25 cellular contexts compared by ENCODE assay signal in the genomic region with DNA sequence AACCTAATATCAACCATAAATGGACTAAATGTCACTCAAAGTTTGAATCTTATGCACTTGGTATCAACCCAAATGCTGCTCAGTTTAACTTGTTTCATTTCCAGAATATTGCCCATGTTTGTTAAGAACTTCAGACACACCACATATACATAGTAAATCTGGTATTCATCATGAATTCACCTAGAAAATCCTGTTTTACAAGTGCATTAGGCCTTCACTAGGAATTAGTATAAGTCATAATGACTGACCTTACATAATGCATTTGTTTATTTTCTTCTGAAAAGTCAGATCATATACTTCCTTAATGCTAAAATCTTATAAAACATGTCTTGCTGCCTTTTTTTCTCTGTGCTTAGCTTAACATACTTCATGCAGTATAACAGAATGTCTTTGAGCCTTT.
"Had no signal": no experiment of that assay in that cellular context is flagged by ENCODE, and none has a peak within 500 bp of the region (broad histone marks: within the 10 kb centered on the region; RNA-seq: fewer than 3 reads in every experiment).

No MANE protein-coding gene starts in this region.

- H3K4me3 ChIP-seq: left ventricle myocardium inferior, lung, neural progenitor cell, psoas muscle, skin epidermis, suprapubic skin, thoracic aorta, tibial artery, upper lobe of right lung had no signal

- H3K27ac ChIP-seq: left ventricle myocardium inferior, neural progenitor cell, neutrophil, parathyroid adenoma, psoas muscle, skin epidermis, suprapubic skin, thoracic aorta, tibial artery, upper lobe of right lung had no signal

- ATAC-seq: natural killer cell; psoas muscle; right cardiac atrium; sciatic nerve; stimulated activated effector memory CD8-positive, alpha-beta T cell treated with anti-CD3 and anti-CD28 coated beads, Interleukin-12 subunit alpha, Interleukin-12 subunit beta, amount 100 ng/mL, for 72 hours; upper lobe of right lung had no signal

- H3K27me3 ChIP-seq: neural progenitor cell, neutrophil, suprapubic skin, tibial artery, upper lobe of right lung had no signal

- H3K36me3 ChIP-seq: neural progenitor cell, neutrophil, suprapubic skin, thoracic aorta, upper lobe of right lung had no signal

- H2AFZ ChIP-seq: neural progenitor cell, parathyroid adenoma had no signal

- H3K4me2 ChIP-seq: neural progenitor cell had no signal

- DNase-seq: islet precursor cell; left ventricle myocardium inferior; mesendoderm; naive B cell; natural killer cell; nephron progenitor cell; occipital lobe; psoas muscle; right cardiac atrium; stimulated activated CD4-positive, alpha-beta T cell treated with anti-CD3 and anti-CD28 coated beads, Interleukin-12 subunit alpha, Interleukin-12 subunit beta, amount 100 ng/mL, for 4 hours; stimulated activated CD4-positive, alpha-beta T cell treated with anti-CD3 and anti-CD28 coated beads, Interleukin-15, amount 100 ng/mL, for 24 hours; stimulated activated CD4-positive, alpha-beta T cell treated with anti-CD3 and anti-CD28 coated beads, Interleukin-2, amount 100 ng/mL, for 24 hours; stimulated activated CD4-positive, alpha-beta T cell treated with anti-CD3 and anti-CD28 coated beads, Interleukin-4, amount 100 ng/mL, for 1 hour; stimulated activated naive CD4-positive, alpha-beta T cell; tibial artery; upper lobe of right lung had no signal

- H3K9me3 ChIP-seq: suprapubic skin, upper lobe of right lung had no signal

- H3K4me1 ChIP-seq: left ventricle myocardium inferior, neural progenitor cell, parathyroid adenoma, psoas muscle, suprapubic skin, tibial artery, upper lobe of right lung had no signal

- H3K79me2 ChIP-seq: parathyroid adenoma had no signal
